In genomic region chr14:100386846-100387245, GRCh38 we compare ENCODE assay signal across 23 cellular contexts. TPM values are rescaled to one million over a fixed set of nuclear protein-coding genes. Genes with fewer than 3 reads are reported as not detected.
DNase-seq lines count a peak whose midpoint lies in the region; ATAC-seq, FAIRE-seq and TF ChIP-seq lines count a peak whose summit lies in the region.
"Had no signal": no experiment of that assay in that cellular context is flagged by ENCODE, and none has a peak within 500 bp of the region (broad histone marks: within the 10 kb centered on the region; RNA-seq: fewer than 3 reads in every experiment).

No MANE protein-coding gene starts in this region.

- peaks cover 10% of the 10 kb centered on the region; the same call in 2 of the 3 replicates for H3K79me2 ChIP-seq in K562 (ENCODE audit: control insufficient read depth, insufficient read depth, low read length)

- no TSS peak for BruUV-seq in K562 (replicated peaks; lab: Mats Ljungman, UMichigan)

- TF ChIP-seq RAD21 in A549 (conservative IDR thresholded peaks at IDR 0.05 in 1 of 2, IDR thresholded peaks at IDR 0.05 in 1 of 2) (no peak), K562 (CRISPR knock-in tag; conservative IDR thresholded peaks at IDR 0.05 in 1 of 2, IDR thresholded peaks at IDR 0.05 in 1 of 2) (no peak)

- no peak for TF ChIP-seq EP300 in A549 (IDR thresholded peaks at IDR 0.05)
- TF ChIP-seq EP300 in K562 (IDR thresholded peaks at IDR 0.05; ENCODE audit: low read length), result no peak

- H3K4me3 Mint-ChIP-seq in nephron (no peak overlapping the region), HFFc6 (no peak overlapping the region)
- H3K4me3 Mint-ChIP-seq: B cell, CD14-positive monocyte, H9, IgD-negative memory B cell had no signal

- H3K4me2 ChIP-seq in A549 (no peak overlapping the region), K562 (ENCODE audit: insufficient read depth, low read length) (no peak overlapping the region)

- in situ Hi-C loops in K562 (cut with MboI), result loop anchor here (5.0 kb wide), 1 partner anchor 260 kb away; no protein-coding TSS in a partner anchor

- FAIRE-seq in A549 (lab: Jason Lieb, UNC) (no peak), K562 (lab: Jason Lieb, UNC) (no peak)
- FAIRE-seq: GM18507, RCC 7860 had no signal

- H3K9ac ChIP-seq in K562 (ENCODE audit: insufficient read depth in 1 of 2, low read depth in 2 of 2, low read length in 2 of 2), result no peak overlapping the region

- ATAC-seq in A549 (no peak), K562 (no peak)
- ATAC-seq: Right ventricle myocardium inferior had no signal

- no peaks in the 10 kb centered on the region for H3K9me3 ChIP-seq in A549
- no peaks in the 10 kb centered on the region for H3K9me3 ChIP-seq in HEK293 (ENCODE audit: control insufficient read depth, insufficient read depth, low read depth, low read length)
- H3K9me3 ChIP-seq in K562 (replicated peaks; ENCODE audit: control insufficient read depth, insufficient read depth, low read depth, low read length), result no peaks in the 10 kb centered on the region

- H3K4me1 Mint-ChIP-seq in nephron, result peaks cover 67% of the 10 kb centered on the region
- peaks cover 45% of the 10 kb centered on the region for H3K4me1 Mint-ChIP-seq in HFFc6 (ENCODE audit: low read depth)
- H3K4me1 Mint-ChIP-seq: B cell had no signal

- DNase-seq in A549 (ENCODE audit: low read depth in 1 of 2, low spot score in 1 of 2) (no peak), K562 (ENCODE audit: extremely low read depth in 1 of 4, low spot score in 3 of 4) (no peak), HFFc6 (no peak), GM20000 (ENCODE audit: low spot score) (no peak), SKM-1 (lab: John Stamatoyannopoulos, UW; ENCODE audit: unreplicated experiment) (no peak)
- DNase-seq in stimulated activated CD4-positive, alpha-beta T cell treated with anti-CD3 and anti-CD28 coated beads, Interleukin-2, amount 100 ng/mL, for 48 hours, result no peak
- DNase-seq: GDM1, H9, Karpas-422, MV-4-11, NCI-H1105 treated with DMSO at 0.1 percent for 48 hours, NCI-H2081, NCI-H2171, NCI-H524 treated with DMSO at 0.1 percent for 48 hours, NCI-H82 had no signal

- no peaks in the 10 kb centered on the region for H3K36me3 Mint-ChIP-seq in nephron (ENCODE audit: low read depth)
- peaks cover 5% of the 10 kb centered on the region; the same call in 1 of the 2 replicates for H3K36me3 Mint-ChIP-seq in HFFc6 (ENCODE audit: low read depth)

- H2AFZ ChIP-seq in K562 (ENCODE audit: low read depth, low read length), result no peak overlapping the region

- H3K9me3 Mint-ChIP-seq in nephron (no peaks in the 10 kb centered on the region), HFFc6 (no peaks in the 10 kb centered on the region)
- H3K9me3 Mint-ChIP-seq: CD14-positive monocyte, H9, IgD-negative memory B cell had no signal

- H3K36me3 ChIP-seq in HEK293 (ENCODE audit: control insufficient read depth in 2 of 2, insufficient read depth in 1 of 2, low read length in 2 of 2) (no peaks in the 10 kb centered on the region), K562 (ENCODE audit: control insufficient read depth, insufficient read depth, low read length) (no peaks in the 10 kb centered on the region; the same call in 2 of the 3 replicates)

- CTCF ChIA-PET in A549 (lab: Yijun Ruan, JAX) (interaction anchor here (0.6 to 16.2 kb wide), 8 partner anchors 9 to 1930 kb away, joined by 4 to 602 read pairs (median 46); no protein-coding TSS in a partner anchor), HEK293 (lab: Yijun Ruan, JAX) (interaction anchor here (0.6 to 8.7 kb wide), 7 partner anchors 52 to 848 kb away, joined by 3 to 144 read pairs (median 5); no protein-coding TSS in a partner anchor), K562 (lab: Yijun Ruan, JAX; ENCODE audit: low intra/inter-chr PET ratio) (no interaction called here)

- intact Hi-C loops in K562 (cut with micrococcal nuclease), result loop anchor here (5.0 to 10.0 kb wide), 2 partner anchors 35 to 58 kb away; no protein-coding TSS in a partner anchor

- TF ChIP-seq POLR2A in A549 (IDR thresholded peaks at IDR 0.05; ENCODE audit: low read length), result no peak
- no peak for TF ChIP-seq POLR2A in K562 (conservative IDR thresholded peaks at IDR 0.05)

- no peak for TF ChIP-seq CTCF in A549 (IDR thresholded peaks at IDR 0.05)
- no peak for TF ChIP-seq CTCF in HEK293 (tag by site-specific recombination; IDR thresholded peaks at IDR 0.05)
- TF ChIP-seq CTCF in K562 (IDR thresholded peaks at IDR 0.05 in 2 of 3, conservative IDR thresholded peaks at IDR 0.05 in 1 of 3; ENCODE audit: insufficient read depth in 2 of 3, low read depth in 1 of 3, low read length in 3 of 3), result no peak
- TF ChIP-seq CTCF in nephron (IDR thresholded peaks at IDR 0.05; ENCODE audit: unreplicated experiment in 3 of 3), result no peak
- TF ChIP-seq CTCF in HFFc6 (IDR thresholded peaks at IDR 0.05), result no peak
- TF ChIP-seq CTCF in GM20000 (IDR thresholded peaks at IDR 0.05; ENCODE audit: extremely low read depth, missing control alignments), result no peak

- H3K27ac Mint-ChIP-seq in nephron (peak overlapping the region in 2 of 3 experiments; percentile 19 to 92), HFFc6 (no peak overlapping the region)
- H3K27ac Mint-ChIP-seq: B cell, H9, IgD-negative memory B cell had no signal

- H3K27ac ChIP-seq in A549 (peak overlapping the region in 1 of 2 experiments; percentile 69; a peak in 1 of 6 replicates), HEK293 (ENCODE audit: extremely low read depth, low read depth, low read length) (no peak overlapping the region), K562 (ENCODE audit: extremely low read depth, low read depth, low read length) (no peak overlapping the region)

- H3K27me3 ChIP-seq in K562 (ENCODE audit: control insufficient read depth in 2 of 2, insufficient read depth in 2 of 2, low read length in 2 of 2), result no peaks in the 10 kb centered on the region

- H4K20me1 ChIP-seq in K562 (replicated peaks; ENCODE audit: control insufficient read depth, insufficient read depth, low read length), result no peaks in the 10 kb centered on the region

- H3K4me3 ChIP-seq in A549 (no peak overlapping the region), HEK293 (ENCODE audit: low read depth, low read length) (no peak overlapping the region), K562 (no peak overlapping the region)

- POLR2A ChIA-PET in A549 (lab: Yijun Ruan, JAX), result no interaction called here
- POLR2A ChIA-PET in HEK293 (lab: Yijun Ruan, JAX), result no interaction called here
- POLR2A ChIA-PET in K562 (lab: Yijun Ruan, JAX), result interaction anchor here (0.6 to 0.8 kb wide), 2 partner anchors 12 to 241 kb away, joined by 3 read pairs; a partner anchor contains a TSS

- H3K27me3 Mint-ChIP-seq in nephron (ENCODE audit: low read depth), result no peaks in the 10 kb centered on the region
- H3K27me3 Mint-ChIP-seq in HFFc6 (ENCODE audit: insufficient read depth), result no peaks in the 10 kb centered on the region
- H3K27me3 Mint-ChIP-seq: B cell, IgD-negative memory B cell had no signal

- WGBS in A549 (ENCODE audit: missing lambda C conversion rate), result 91% methylated on average over 2 of the region's 2 CpGs
- no CpG with 5 or more reads among the region's 2 CpGs for WGBS in K562 (ENCODE audit: insufficient coverage, low coverage, missing lambda C conversion rate)

- H3K9me1 ChIP-seq in K562 (ENCODE audit: control insufficient read depth, insufficient read depth, low read length), result no peaks in the 10 kb centered on the region

- peaks cover 53% of the 10 kb centered on the region for H3K4me1 ChIP-seq in A549
- peaks cover 12% of the 10 kb centered on the region for H3K4me1 ChIP-seq in HEK293 (ENCODE audit: control insufficient read depth, insufficient read depth, low read length)
- H3K4me1 ChIP-seq in K562 (replicated peaks in 1 of 2; ENCODE audit: control insufficient read depth in 2 of 2, insufficient read depth in 2 of 2, low read length in 2 of 2), result peaks cover 7 to 25% of the 10 kb centered on the region in 2 experiments; a peak in 4 of 5 replicates

TF ChIP-seq in A549, 52 proteins besides CTCF, POLR2A, EP300 and RAD21:
- TF ChIP-seq TFCP2L1 (CRISPR knock-in tag; IDR thresholded peaks at IDR 0.05) (no peak), ZFP36 (IDR thresholded peaks at IDR 0.05; ENCODE audit: borderline replicate concordance, partially characterized antibody) (peak; percentile 59)

TF ChIP-seq in K562, 482 proteins besides CTCF, POLR2A, EP300 and RAD21 (continues in another document):
- TF ChIP-seq ZBTB17 (CRISPR knock-in tag; IDR thresholded peaks at IDR 0.05) (no peak), ZFP30 (CRISPR knock-in tag; IDR thresholded peaks at IDR 0.05; ENCODE audit: borderline replicate concordance) (no peak), ZFP36 (IDR thresholded peaks at IDR 0.05; ENCODE audit: low read depth, low read length, partially characterized antibody) (peak; percentile 85), ZNF707 (CRISPR knock-in tag; conservative IDR thresholded peaks at IDR 0.05) (no peak), PTBP1 (IDR thresholded peaks at IDR 0.05; ENCODE audit: low read depth, low read length) (no peak)

RNA-seq across cellular contexts. Expression of gene WDR25, which starts 10.6 kb away (rescaled TPM):
- 7.8 and 8.9 TPM in 2 replicates for polyA plus RNA-seq in A549 (2011; rRNA removed)
- 8.0 and 9.7 TPM in 2 replicates for polyA plus RNA-seq in A549 (2012; cell fraction: cytosol; rRNA removed)
- 13.9 and 17.7 TPM in 2 replicates for polyA plus RNA-seq in A549 (2012; cell fraction: nucleus; rRNA removed)
- polyA plus RNA-seq in A549 (2017; fragmentation: RNase III; extraction: RNeasy Plus Mini Kit Qiagen cat#74134 plus additional on column Dnase treatment), result 6.2 to 7.0 TPM (median 6.8 TPM) in 3 replicates
- 10.3 and 11.0 TPM in 2 replicates for polyA minus RNA-seq in A549 (2011; rRNA and poly(A)+ RNA removed)
- total RNA-seq in K562 (2011; cell fraction: chromatin; rRNA removed; ENCODE audit: low replicate concordance), result 10.4 and 15.9 TPM in 2 replicates
- total RNA-seq in K562 (2011; cell fraction: nucleolus; rRNA removed), result 11.0 and 11.7 TPM in 2 replicates
- 8.4 and 11.8 TPM in 2 replicates for total RNA-seq in K562 (2011; cell fraction: nucleoplasm; rRNA removed)
- 11.2 TPM in 2 replicates for total RNA-seq in K562 (2014; rRNA removed)
- 4.1 and 4.2 TPM in 2 replicates for total RNA-seq in K562 (2014; rRNA removed; fragmentation: Illumina TruSeq; extraction: Trizol)
- total RNA-seq in K562 (2015; rRNA removed; fragmentation: Illumina TruSeq; extraction: Trizol), result 6.3 and 6.7 TPM in 2 replicates
- 8.0 and 8.4 TPM in 2 replicates for total RNA-seq in K562 (2021)
- 6.3 and 7.0 TPM in 2 replicates for polyA plus RNA-seq in K562 (2011; rRNA removed)
- 8.2 and 14.0 TPM in 2 replicates for polyA plus RNA-seq in K562 (2011; cell fraction: cytosol; rRNA removed)
- 4.9 and 5.8 TPM in 2 replicates for polyA plus RNA-seq in K562 (2011; cell fraction: nucleus; rRNA removed)
- polyA plus RNA-seq in K562 (2012), result 5.4 and 13.7 TPM in 2 replicates
- 7.6 and 7.7 TPM in 2 replicates for polyA plus RNA-seq in K562 (2014; fragmentation: Illumina TruSeq; extraction: Trizol)
- polyA plus RNA-seq in K562 (2014; fragmentation: Nextera tagmentation; extraction: Ambion mirVana), result 1 to 10 TPM in 1 of 2 experiments, under 1 TPM in 1; 0.42 to 1.2 TPM
- polyA plus RNA-seq in K562 (2014; rRNA removed), result 7.8 and 8.9 TPM in 2 replicates
- polyA minus RNA-seq in K562 (2011; rRNA and poly(A)+ RNA removed), result 5.4 and 6.8 TPM in 2 replicates
- polyA minus RNA-seq in K562 (2011; cell fraction: cytosol; rRNA and poly(A)+ RNA removed), result 3.7 and 4.5 TPM in 2 replicates
- 7.9 and 11.1 TPM in 2 replicates for polyA minus RNA-seq in K562 (2011; cell fraction: nucleus; rRNA and poly(A)+ RNA removed)
- total RNA-seq in HFFc6 (2021; fragmentation: NEBNext Ultra II Directional; extraction: Animal tissue kit (Norgen Biotek cat#: 25700)), result 10 to 100 TPM in 5 of 6 experiments, 1 to 10 TPM in 1; 9.2 to 12.0 (median 10.4) TPM
